1 cellular context compared by ENCODE assay signal in the genomic region with DNA sequence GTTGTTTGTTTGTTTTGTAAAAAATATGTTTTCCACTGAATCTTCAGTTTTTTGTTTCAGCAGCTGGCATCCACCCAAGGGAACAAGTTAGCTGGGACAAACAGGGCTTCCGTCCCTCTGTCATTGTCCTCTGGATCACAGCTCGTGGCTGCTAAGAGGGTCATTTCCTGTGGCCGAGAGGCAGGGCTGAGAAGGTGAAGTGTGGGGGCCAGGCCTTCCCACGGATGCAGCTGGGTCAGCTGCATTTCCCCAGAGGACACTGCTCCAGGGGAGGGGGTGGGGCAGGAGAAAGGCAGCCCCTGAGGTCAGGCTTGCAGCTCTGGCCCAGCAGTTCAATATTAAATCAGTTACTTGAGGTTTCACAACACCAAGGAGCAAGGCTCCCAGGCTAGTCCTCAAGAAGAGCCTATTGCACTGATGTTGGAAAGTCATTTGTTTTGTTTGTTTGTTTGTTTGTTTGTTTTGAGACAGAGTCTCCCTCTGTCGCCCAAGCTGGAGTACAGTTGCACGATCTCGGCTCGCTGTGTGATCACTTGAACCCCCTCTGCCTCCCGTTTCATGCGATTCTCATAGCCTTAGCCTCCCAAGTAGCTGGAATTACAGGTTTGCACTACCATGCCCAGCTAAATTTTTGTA.
TF ChIP-seq lines count a peak whose summit lies in the region.

No MANE protein-coding gene starts in this region.

TF ChIP-seq in HepG2, 621 proteins besides CTCF, POLR2A, EP300 and RAD21 (continued from another document and continues in another):
- TF ChIP-seq, protein P1, sequence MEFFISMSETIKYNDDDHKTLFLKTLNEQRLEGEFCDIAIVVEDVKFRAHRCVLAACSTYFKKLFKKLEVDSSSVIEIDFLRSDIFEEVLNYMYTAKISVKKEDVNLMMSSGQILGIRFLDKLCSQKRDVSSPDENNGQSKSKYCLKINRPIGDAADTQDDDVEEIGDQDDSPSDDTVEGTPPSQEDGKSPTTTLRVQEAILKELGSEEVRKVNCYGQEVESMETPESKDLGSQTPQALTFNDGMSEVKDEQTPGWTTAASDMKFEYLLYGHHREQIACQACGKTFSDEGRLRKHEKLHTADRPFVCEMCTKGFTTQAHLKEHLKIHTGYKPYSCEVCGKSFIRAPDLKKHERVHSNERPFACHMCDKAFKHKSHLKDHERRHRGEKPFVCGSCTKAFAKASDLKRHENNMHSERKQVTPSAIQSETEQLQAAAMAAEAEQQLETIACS (CRISPR knock-in tag; IDR thresholded peaks at IDR 0.05): no peak
- no peak for TF ChIP-seq KAT8 (CRISPR knock-in tag; IDR thresholded peaks at IDR 0.05)
- TF ChIP-seq, protein P2, sequence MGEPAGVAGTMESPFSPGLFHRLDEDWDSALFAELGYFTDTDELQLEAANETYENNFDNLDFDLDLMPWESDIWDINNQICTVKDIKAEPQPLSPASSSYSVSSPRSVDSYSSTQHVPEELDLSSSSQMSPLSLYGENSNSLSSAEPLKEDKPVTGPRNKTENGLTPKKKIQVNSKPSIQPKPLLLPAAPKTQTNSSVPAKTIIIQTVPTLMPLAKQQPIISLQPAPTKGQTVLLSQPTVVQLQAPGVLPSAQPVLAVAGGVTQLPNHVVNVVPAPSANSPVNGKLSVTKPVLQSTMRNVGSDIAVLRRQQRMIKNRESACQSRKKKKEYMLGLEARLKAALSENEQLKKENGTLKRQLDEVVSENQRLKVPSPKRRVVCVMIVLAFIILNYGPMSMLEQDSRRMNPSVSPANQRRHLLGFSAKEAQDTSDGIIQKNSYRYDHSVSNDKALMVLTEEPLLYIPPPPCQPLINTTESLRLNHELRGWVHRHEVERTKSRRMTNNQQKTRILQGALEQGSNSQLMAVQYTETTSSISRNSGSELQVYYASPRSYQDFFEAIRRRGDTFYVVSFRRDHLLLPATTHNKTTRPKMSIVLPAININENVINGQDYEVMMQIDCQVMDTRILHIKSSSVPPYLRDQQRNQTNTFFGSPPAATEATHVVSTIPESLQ (CRISPR knock-in tag; conservative IDR thresholded peaks at IDR 0.05): no peak
- TF ChIP-seq ZNF292 (CRISPR knock-in tag; IDR thresholded peaks at IDR 0.05; ENCODE audit: borderline replicate concordance, low read depth): peak; percentile 46; the same call in 1 of the 2 replicates
- no peak for TF ChIP-seq SRF (IDR thresholded peaks at IDR 0.05; ENCODE audit: low read depth, low read length)
- TF ChIP-seq TBX3 (IDR thresholded peaks at IDR 0.05; ENCODE audit: borderline replicate concordance): no peak
- no peak for TF ChIP-seq ZNF713 (CRISPR knock-in tag; IDR thresholded peaks at IDR 0.05)
- TF ChIP-seq, protein P3, sequence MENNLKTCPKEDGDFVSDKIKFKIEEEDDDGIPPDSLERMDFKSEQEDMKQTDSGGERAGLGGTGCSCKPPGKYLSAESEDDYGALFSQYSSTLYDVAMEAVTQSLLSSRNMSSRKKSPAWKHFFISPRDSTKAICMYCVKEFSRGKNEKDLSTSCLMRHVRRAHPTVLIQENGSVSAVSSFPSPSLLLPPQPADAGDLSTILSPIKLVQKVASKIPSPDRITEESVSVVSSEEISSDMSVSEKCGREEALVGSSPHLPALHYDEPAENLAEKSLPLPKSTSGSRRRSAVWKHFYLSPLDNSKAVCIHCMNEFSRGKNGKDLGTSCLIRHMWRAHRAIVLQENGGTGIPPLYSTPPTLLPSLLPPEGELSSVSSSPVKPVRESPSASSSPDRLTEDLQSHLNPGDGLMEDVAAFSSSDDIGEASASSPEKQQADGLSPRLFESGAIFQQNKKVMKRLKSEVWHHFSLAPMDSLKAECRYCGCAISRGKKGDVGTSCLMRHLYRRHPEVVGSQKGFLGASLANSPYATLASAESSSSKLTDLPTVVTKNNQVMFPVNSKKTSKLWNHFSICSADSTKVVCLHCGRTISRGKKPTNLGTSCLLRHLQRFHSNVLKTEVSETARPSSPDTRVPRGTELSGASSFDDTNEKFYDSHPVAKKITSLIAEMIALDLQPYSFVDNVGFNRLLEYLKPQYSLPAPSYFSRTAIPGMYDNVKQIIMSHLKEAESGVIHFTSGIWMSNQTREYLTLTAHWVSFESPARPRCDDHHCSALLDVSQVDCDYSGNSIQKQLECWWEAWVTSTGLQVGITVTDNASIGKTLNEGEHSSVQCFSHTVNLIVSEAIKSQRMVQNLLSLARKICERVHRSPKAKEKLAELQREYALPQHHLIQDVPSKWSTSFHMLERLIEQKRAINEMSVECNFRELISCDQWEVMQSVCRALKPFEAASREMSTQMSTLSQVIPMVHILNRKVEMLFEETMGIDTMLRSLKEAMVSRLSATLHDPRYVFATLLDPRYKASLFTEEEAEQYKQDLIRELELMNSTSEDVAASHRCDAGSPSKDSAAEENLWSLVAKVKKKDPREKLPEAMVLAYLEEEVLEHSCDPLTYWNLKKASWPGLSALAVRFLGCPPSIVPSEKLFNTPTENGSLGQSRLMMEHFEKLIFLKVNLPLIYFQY (CRISPR knock-in tag; IDR thresholded peaks at IDR 0.05; ENCODE audit: borderline replicate concordance): no peak
- no peak for TF ChIP-seq ZSCAN12 (CRISPR knock-in tag; IDR thresholded peaks at IDR 0.05)
- TF ChIP-seq, protein P4, sequence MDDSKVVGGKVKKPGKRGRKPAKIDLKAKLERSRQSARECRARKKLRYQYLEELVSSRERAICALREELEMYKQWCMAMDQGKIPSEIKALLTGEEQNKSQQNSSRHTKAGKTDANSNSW (CRISPR knock-in tag; IDR thresholded peaks at IDR 0.05; ENCODE audit: borderline replicate concordance): no peak
- no peak for TF ChIP-seq ZBTB3 (CRISPR knock-in tag; IDR thresholded peaks at IDR 0.05; ENCODE audit: borderline replicate concordance, low read depth)
- TF ChIP-seq ZNF468 (CRISPR knock-in tag; IDR thresholded peaks at IDR 0.05): no peak
- TF ChIP-seq, protein P5, sequence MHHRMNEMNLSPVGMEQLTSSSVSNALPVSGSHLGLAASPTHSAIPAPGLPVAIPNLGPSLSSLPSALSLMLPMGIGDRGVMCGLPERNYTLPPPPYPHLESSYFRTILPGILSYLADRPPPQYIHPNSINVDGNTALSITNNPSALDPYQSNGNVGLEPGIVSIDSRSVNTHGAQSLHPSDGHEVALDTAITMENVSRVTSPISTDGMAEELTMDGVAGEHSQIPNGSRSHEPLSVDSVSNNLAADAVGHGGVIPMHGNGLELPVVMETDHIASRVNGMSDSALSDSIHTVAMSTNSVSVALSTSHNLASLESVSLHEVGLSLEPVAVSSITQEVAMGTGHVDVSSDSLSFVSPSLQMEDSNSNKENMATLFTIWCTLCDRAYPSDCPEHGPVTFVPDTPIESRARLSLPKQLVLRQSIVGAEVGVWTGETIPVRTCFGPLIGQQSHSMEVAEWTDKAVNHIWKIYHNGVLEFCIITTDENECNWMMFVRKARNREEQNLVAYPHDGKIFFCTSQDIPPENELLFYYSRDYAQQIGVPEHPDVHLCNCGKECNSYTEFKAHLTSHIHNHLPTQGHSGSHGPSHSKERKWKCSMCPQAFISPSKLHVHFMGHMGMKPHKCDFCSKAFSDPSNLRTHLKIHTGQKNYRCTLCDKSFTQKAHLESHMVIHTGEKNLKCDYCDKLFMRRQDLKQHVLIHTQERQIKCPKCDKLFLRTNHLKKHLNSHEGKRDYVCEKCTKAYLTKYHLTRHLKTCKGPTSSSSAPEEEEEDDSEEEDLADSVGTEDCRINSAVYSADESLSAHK (CRISPR knock-in tag; IDR thresholded peaks at IDR 0.05; ENCODE audit: borderline replicate concordance): no peak
- no peak for TF ChIP-seq REPIN1 (CRISPR knock-in tag; IDR thresholded peaks at IDR 0.05; ENCODE audit: borderline replicate concordance, low read depth)
- TF ChIP-seq ZFX (CRISPR knock-in tag; IDR thresholded peaks at IDR 0.05; ENCODE audit: low read depth): peak; percentile 61
- TF ChIP-seq, protein P6, sequence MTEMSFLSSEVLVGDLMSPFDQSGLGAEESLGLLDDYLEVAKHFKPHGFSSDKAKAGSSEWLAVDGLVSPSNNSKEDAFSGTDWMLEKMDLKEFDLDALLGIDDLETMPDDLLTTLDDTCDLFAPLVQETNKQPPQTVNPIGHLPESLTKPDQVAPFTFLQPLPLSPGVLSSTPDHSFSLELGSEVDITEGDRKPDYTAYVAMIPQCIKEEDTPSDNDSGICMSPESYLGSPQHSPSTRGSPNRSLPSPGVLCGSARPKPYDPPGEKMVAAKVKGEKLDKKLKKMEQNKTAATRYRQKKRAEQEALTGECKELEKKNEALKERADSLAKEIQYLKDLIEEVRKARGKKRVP (CRISPR knock-in tag; IDR thresholded peaks at IDR 0.05): no peak
- TF ChIP-seq, protein P7, sequence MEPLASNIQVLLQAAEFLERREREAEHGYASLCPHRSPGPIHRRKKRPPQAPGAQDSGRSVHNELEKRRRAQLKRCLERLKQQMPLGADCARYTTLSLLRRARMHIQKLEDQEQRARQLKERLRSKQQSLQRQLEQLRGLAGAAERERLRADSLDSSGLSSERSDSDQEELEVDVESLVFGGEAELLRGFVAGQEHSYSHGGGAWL (CRISPR knock-in tag; IDR thresholded peaks at IDR 0.05): no peak
- TF ChIP-seq, protein P8, sequence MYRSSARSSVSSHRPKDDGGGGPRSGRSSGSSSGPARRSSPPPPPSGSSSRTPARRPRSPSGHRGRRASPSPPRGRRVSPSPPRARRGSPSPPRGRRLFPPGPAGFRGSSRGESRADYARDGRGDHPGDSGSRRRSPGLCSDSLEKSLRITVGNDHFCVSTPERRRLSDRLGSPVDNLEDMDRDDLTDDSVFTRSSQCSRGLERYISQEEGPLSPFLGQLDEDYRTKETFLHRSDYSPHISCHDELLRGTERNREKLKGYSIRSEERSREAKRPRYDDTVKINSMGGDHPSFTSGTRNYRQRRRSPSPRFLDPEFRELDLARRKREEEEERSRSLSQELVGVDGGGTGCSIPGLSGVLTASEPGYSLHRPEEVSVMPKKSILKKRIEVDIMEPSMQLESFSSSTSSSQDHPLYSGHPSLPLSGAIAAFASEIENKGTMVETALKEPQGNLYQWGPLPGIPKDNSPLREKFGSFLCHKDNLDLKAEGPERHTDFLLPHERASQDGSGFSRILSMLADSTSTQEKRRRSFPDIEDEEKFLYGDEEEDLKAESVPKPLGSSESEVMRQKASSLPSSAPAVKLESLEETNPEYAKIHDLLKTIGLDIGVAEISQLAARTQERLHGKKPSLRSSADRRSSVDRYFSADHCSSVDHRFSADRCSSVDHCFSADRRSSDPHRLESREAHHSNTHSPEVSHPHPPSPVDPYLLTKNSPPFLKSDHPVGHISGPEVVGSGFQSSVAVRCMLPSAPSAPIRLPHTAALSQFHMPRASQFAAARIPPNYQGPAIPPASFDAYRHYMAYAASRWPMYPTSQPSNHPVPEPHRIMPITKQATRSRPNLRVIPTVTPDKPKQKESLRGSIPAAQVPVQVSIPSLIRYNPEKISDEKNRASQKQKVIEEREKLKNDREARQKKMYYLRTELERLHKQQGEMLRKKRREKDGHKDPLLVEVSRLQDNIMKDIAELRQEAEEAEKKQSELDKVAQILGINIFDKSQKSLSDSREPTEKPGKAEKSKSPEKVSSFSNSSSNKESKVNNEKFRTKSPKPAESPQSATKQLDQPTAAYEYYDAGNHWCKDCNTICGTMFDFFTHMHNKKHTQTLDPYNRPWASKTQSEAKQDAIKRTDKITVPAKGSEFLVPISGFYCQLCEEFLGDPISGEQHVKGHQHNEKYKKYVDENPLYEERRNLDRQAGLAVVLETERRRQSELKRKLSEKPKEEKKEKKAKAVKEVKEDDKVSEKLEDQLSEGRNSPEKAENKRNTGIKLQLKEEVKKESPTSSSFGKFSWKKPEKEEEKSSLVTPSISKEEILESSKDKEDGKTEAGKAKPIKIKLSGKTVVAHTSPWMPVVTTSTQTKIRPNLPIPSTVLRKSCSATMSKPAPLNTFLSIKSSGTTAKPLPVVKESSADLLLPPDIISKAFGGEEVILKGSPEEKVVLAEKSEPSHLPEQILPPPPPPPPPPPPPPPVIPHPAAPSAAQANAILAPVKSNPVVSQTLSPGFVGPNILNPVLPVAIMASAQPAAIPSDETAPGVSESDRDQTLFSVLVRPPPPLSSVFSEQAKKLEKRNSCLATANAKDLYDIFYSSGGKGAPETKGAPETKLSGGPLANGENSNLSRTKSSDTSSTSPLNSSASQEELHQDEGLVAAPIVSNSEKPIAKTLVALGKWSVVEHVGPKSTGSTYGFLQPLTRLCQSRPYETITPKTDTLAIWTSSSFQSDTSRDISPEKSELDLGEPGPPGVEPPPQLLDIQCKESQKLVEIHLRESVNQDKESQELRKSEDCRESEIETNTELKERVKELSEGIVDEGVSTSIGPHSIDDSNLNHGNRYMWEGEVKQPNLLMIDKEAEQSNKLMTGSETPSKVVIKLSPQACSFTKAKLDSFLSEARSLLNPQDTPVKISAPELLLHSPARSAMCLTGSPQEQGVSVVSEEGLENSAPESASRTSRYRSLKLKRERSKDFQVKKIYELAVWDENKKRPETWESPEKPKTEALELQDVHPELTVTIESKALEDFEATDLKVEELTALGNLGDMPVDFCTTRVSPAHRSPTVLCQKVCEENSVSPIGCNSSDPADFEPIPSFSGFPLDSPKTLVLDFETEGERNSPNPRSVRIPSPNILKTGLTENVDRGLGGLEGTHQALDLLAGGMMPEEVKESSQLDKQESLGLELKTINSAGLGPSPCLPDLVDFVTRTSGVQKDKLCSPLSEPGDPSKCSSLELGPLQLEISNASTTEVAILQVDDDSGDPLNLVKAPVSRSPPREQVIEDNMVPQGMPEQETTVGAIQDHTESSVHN (CRISPR knock-in tag; IDR thresholded peaks at IDR 0.05): no peak
- TF ChIP-seq ELF1 (CRISPR knock-in tag; IDR thresholded peaks at IDR 0.05): no peak
- TF ChIP-seq, protein P9, sequence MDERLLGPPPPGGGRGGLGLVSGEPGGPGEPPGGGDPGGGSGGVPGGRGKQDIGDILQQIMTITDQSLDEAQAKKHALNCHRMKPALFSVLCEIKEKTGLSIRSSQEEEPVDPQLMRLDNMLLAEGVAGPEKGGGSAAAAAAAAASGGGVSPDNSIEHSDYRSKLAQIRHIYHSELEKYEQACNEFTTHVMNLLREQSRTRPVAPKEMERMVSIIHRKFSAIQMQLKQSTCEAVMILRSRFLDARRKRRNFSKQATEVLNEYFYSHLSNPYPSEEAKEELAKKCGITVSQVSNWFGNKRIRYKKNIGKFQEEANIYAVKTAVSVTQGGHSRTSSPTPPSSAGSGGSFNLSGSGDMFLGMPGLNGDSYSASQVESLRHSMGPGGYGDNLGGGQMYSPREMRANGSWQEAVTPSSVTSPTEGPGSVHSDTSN (CRISPR knock-in tag; IDR thresholded peaks at IDR 0.05): no peak
- no peak for TF ChIP-seq U2AF2 (IDR thresholded peaks at IDR 0.05; ENCODE audit: low read depth, low read length)
- 0 out of 2 replicates have a peak, but pooled peaks have one; percentile 41 for TF ChIP-seq ZNF230 (CRISPR knock-in tag; IDR thresholded peaks at IDR 0.05)
- TF ChIP-seq, protein P10, sequence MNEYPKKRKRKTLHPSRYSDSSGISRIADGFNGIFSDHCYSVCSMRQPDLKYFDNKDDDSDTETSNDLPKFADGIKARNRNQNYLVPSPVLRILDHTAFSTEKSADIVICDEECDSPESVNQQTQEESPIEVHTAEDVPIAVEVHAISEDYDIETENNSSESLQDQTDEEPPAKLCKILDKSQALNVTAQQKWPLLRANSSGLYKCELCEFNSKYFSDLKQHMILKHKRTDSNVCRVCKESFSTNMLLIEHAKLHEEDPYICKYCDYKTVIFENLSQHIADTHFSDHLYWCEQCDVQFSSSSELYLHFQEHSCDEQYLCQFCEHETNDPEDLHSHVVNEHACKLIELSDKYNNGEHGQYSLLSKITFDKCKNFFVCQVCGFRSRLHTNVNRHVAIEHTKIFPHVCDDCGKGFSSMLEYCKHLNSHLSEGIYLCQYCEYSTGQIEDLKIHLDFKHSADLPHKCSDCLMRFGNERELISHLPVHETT (CRISPR knock-in tag; conservative IDR thresholded peaks at IDR 0.05): no peak
- TF ChIP-seq CCAR2 (optimal IDR thresholded peaks at IDR 0.05; ENCODE audit: low read depth, low read length): no peak
- TF ChIP-seq ZNF3 (CRISPR knock-in tag; IDR thresholded peaks at IDR 0.05): no peak
